In genomic region chr9:91253488-91253887, GRCh38 we compare ENCODE assay signal across 10 cellular contexts.
DNase-seq lines count a peak whose midpoint lies in the region; ATAC-seq and TF ChIP-seq lines count a peak whose summit lies in the region.
"Had no signal": no experiment of that assay in that cellular context is flagged by ENCODE, and none has a peak within 500 bp of the region (broad histone marks: within the 10 kb centered on the region; RNA-seq: fewer than 3 reads in every experiment).

No MANE protein-coding gene starts in this region.

- no peaks in the 10 kb centered on the region for H3K9me3 ChIP-seq in neural progenitor cell (ENCODE audit: low read depth)
- H3K9me3 ChIP-seq: BLaER1 had no signal

- H3K4me1 Mint-ChIP-seq in activated CD8-positive, alpha-beta memory T cell treated with anti-CD3 and anti-CD28 coated beads, Interleukin-2, amount 10 ng/mL, durations not matched to agents 7 days and 5 days = peaks cover 47% of the 10 kb centered on the region
- peaks cover 62% of the 10 kb centered on the region for H3K4me1 Mint-ChIP-seq in activated T-helper 1 cell treated with anti-CD3 and anti-CD28 coated beads, Interleukin-12 subunit alpha, Interleukin-12 subunit beta, Interleukin-2, Interleukin-4 antibody, amounts not matched to agents 30 ng/mL and 10 ng/mL and 1 ng/mL, durations not matched to agents 14 hours and 24 hours and 36 hours (ENCODE audit: low read depth)
- no peaks in the 10 kb centered on the region for H3K4me1 Mint-ChIP-seq in neural progenitor cell
- peaks cover 12% of the 10 kb centered on the region for H3K4me1 Mint-ChIP-seq in stimulated activated memory B cell treated with anti-CD40 and anti-IgM and Interleukin-4, amounts not matched to agents 10 μg/mL and 1 μg/mL and 100 μg/mL, for 72 hours

- no peaks in the 10 kb centered on the region for H3K9me3 Mint-ChIP-seq in activated CD8-positive, alpha-beta memory T cell treated with anti-CD3 and anti-CD28 coated beads, Interleukin-2, amount 10 ng/mL, durations not matched to agents 7 days and 5 days (ENCODE audit: low read depth)
- H3K9me3 Mint-ChIP-seq in activated T-helper 1 cell treated with anti-CD3 and anti-CD28 coated beads, Interleukin-12 subunit alpha, Interleukin-12 subunit beta, Interleukin-2, Interleukin-4 antibody, amounts not matched to agents 30 ng/mL and 10 ng/mL and 1 ng/mL, durations not matched to agents 14 hours and 24 hours and 36 hours = no peaks in the 10 kb centered on the region
- no peaks in the 10 kb centered on the region for H3K9me3 Mint-ChIP-seq in neural progenitor cell
- no peaks in the 10 kb centered on the region for H3K9me3 Mint-ChIP-seq in stimulated activated memory B cell treated with anti-CD40 and anti-IgM and Interleukin-4, amounts not matched to agents 10 μg/mL and 1 μg/mL and 100 μg/mL, for 72 hours

- peaks cover 5% of the 10 kb centered on the region for H3K4me1 ChIP-seq in neural progenitor cell

- peak; percentile 77 for DNase-seq in activated CD8-positive, alpha-beta memory T cell treated with anti-CD3 and anti-CD28 coated beads, Interleukin-2, amount 10 ng/mL, durations not matched to agents 7 days and 5 days
- no peak for DNase-seq in activated CD8-positive, alpha-beta memory T cell treated with anti-CD3 and anti-CD28 coated beads for 24 hours
- peak; percentile 13 for DNase-seq in LHCN-M2 (ENCODE audit: low read depth)
- DNase-seq in activated T-helper 1 cell treated with anti-CD3 and anti-CD28 coated beads, Interleukin-12 subunit alpha, Interleukin-12 subunit beta, Interleukin-2, Interleukin-4 antibody, amounts not matched to agents 30 ng/mL and 10 ng/mL and 1 ng/mL, durations not matched to agents 14 hours and 24 hours and 36 hours (ENCODE audit: low spot score) = peak; percentile 51
- no peak for DNase-seq in neural progenitor cell (ENCODE audit: low spot score)
- no peak for DNase-seq in hippocampal formation (lab: John Stamatoyannopoulos, UW)
- DNase-seq in SIG-M5 (lab: John Stamatoyannopoulos, UW) = no peak
- DNase-seq: NCI-H1417 treated with DMSO at 0.1 percent for 48 hours had no signal

- H3K27me3 Mint-ChIP-seq in activated CD8-positive, alpha-beta memory T cell treated with anti-CD3 and anti-CD28 coated beads, Interleukin-2, amount 10 ng/mL, durations not matched to agents 7 days and 5 days = no peaks in the 10 kb centered on the region
- H3K27me3 Mint-ChIP-seq in activated T-helper 1 cell treated with anti-CD3 and anti-CD28 coated beads, Interleukin-12 subunit alpha, Interleukin-12 subunit beta, Interleukin-2, Interleukin-4 antibody, amounts not matched to agents 30 ng/mL and 10 ng/mL and 1 ng/mL, durations not matched to agents 14 hours and 24 hours and 36 hours (ENCODE audit: insufficient read depth) = no peaks in the 10 kb centered on the region
- H3K27me3 Mint-ChIP-seq in neural progenitor cell (ENCODE audit: insufficient read depth, low read depth) = peaks cover 5% of the 10 kb centered on the region
- no peaks in the 10 kb centered on the region for H3K27me3 Mint-ChIP-seq in stimulated activated memory B cell treated with anti-CD40 and anti-IgM and Interleukin-4, amounts not matched to agents 10 μg/mL and 1 μg/mL and 100 μg/mL, for 72 hours

- ATAC-seq in activated CD8-positive, alpha-beta memory T cell treated with anti-CD3 and anti-CD28 coated beads, Interleukin-2, amount 10 ng/mL, durations not matched to agents 7 days and 5 days = peak; percentile 96
- ATAC-seq in stimulated activated memory B cell treated with anti-CD40 and anti-IgM and Interleukin-4, amounts not matched to agents 10 μg/mL and 1 μg/mL and 100 μg/mL, for 72 hours = no peak

- H3K4me2 ChIP-seq in neural progenitor cell = no peak overlapping the region
- H3K4me2 ChIP-seq: BLaER1 had no signal

- no peak overlapping the region for H3K4me3 Mint-ChIP-seq in activated CD8-positive, alpha-beta memory T cell treated with anti-CD3 and anti-CD28 coated beads, Interleukin-2, amount 10 ng/mL, durations not matched to agents 7 days and 5 days
- no peak overlapping the region for H3K4me3 Mint-ChIP-seq in activated T-helper 1 cell treated with anti-CD3 and anti-CD28 coated beads, Interleukin-12 subunit alpha, Interleukin-12 subunit beta, Interleukin-2, Interleukin-4 antibody, amounts not matched to agents 30 ng/mL and 10 ng/mL and 1 ng/mL, durations not matched to agents 14 hours and 24 hours and 36 hours
- H3K4me3 Mint-ChIP-seq in neural progenitor cell = no peak overlapping the region
- H3K4me3 Mint-ChIP-seq in stimulated activated memory B cell treated with anti-CD40 and anti-IgM and Interleukin-4, amounts not matched to agents 10 μg/mL and 1 μg/mL and 100 μg/mL, for 72 hours = no peak overlapping the region

- H3K36me3 Mint-ChIP-seq in activated CD8-positive, alpha-beta memory T cell treated with anti-CD3 and anti-CD28 coated beads, Interleukin-2, amount 10 ng/mL, durations not matched to agents 7 days and 5 days = peaks cover 12% of the 10 kb centered on the region
- peaks cover 12% of the 10 kb centered on the region for H3K36me3 Mint-ChIP-seq in activated T-helper 1 cell treated with anti-CD3 and anti-CD28 coated beads, Interleukin-12 subunit alpha, Interleukin-12 subunit beta, Interleukin-2, Interleukin-4 antibody, amounts not matched to agents 30 ng/mL and 10 ng/mL and 1 ng/mL, durations not matched to agents 14 hours and 24 hours and 36 hours (ENCODE audit: low read depth)
- peaks cover 1% of the 10 kb centered on the region for H3K36me3 Mint-ChIP-seq in neural progenitor cell
- peaks cover 32% of the 10 kb centered on the region for H3K36me3 Mint-ChIP-seq in stimulated activated memory B cell treated with anti-CD40 and anti-IgM and Interleukin-4, amounts not matched to agents 10 μg/mL and 1 μg/mL and 100 μg/mL, for 72 hours

- H2AFZ ChIP-seq in neural progenitor cell (replicated peaks) = no peak overlapping the region

- CTCF ChIA-PET in activated CD8-positive, alpha-beta memory T cell treated with anti-CD3 and anti-CD28 coated beads, Interleukin-2, amount 10 ng/mL, durations not matched to agents 7 days and 5 days (lab: Charles Lee) = interaction anchor here (0.6 to 4.9 kb wide), 25 partner anchors 8 to 338 kb away, joined by 3 to 18 read pairs (median 4); partner anchors contain the start of gene NFIL3

- intact Hi-C loops in activated T-helper 1 cell treated with anti-CD3 and anti-CD28 coated beads, Interleukin-12 subunit alpha, Interleukin-12 subunit beta, Interleukin-2, Interleukin-4 antibody, amounts not matched to agents 30 ng/mL and 10 ng/mL and 1 ng/mL, durations not matched to agents 14 hours and 24 hours and 36 hours (cut with micrococcal nuclease) = loop anchor here (1.0 kb wide), 5 partner anchors 59 to 216 kb away; no protein-coding TSS in a partner anchor

- H3K27ac Mint-ChIP-seq in activated CD8-positive, alpha-beta memory T cell treated with anti-CD3 and anti-CD28 coated beads, Interleukin-2, amount 10 ng/mL, durations not matched to agents 7 days and 5 days = no peak overlapping the region
- H3K27ac Mint-ChIP-seq in activated T-helper 1 cell treated with anti-CD3 and anti-CD28 coated beads, Interleukin-12 subunit alpha, Interleukin-12 subunit beta, Interleukin-2, Interleukin-4 antibody, amounts not matched to agents 30 ng/mL and 10 ng/mL and 1 ng/mL, durations not matched to agents 14 hours and 24 hours and 36 hours = no peak overlapping the region
- no peak overlapping the region for H3K27ac Mint-ChIP-seq in neural progenitor cell
- no peak overlapping the region for H3K27ac Mint-ChIP-seq in stimulated activated memory B cell treated with anti-CD40 and anti-IgM and Interleukin-4, amounts not matched to agents 10 μg/mL and 1 μg/mL and 100 μg/mL, for 72 hours

- no peaks in the 10 kb centered on the region for H3K36me3 ChIP-seq in neural progenitor cell
- H3K36me3 ChIP-seq: BLaER1 had no signal

- no peak overlapping the region for H3K27ac ChIP-seq in neural progenitor cell
- H3K27ac ChIP-seq: BLaER1 had no signal

- TF ChIP-seq CTCF in neural progenitor cell (IDR thresholded peaks at IDR 0.05) = peak; percentile 25

- no peaks in the 10 kb centered on the region for H3F3A ChIP-seq in neural progenitor cell (ENCODE audit: low read depth)

- H3K27me3 ChIP-seq in neural progenitor cell = no peaks in the 10 kb centered on the region
- H3K27me3 ChIP-seq: BLaER1 had no signal

- H3K79me2 ChIP-seq in neural progenitor cell (ENCODE audit: low read depth) = no peaks in the 10 kb centered on the region

- H4K20me1 ChIP-seq in neural progenitor cell (ENCODE audit: low read depth) = no peaks in the 10 kb centered on the region
- H4K20me1 ChIP-seq: BLaER1 had no signal

- H3K9ac ChIP-seq in neural progenitor cell = no peak overlapping the region
- H3K9ac ChIP-seq: BLaER1 had no signal

- no peak overlapping the region for H3K4me3 ChIP-seq in neural progenitor cell
- H3K4me3 ChIP-seq: BLaER1 had no signal

Comparison
In these comparisons a context has a peak if more than half of its experiments do, and no peak if none do; other contexts are left out.
1. DNase-seq: peak in activated CD8-positive, alpha-beta memory T cell treated with anti-CD3 and anti-CD28 coated beads, Interleukin-2, amount 10 ng/mL, durations not matched to agents 7 days and 5 days (single experiment), LHCN-M2 (single experiment) and activated T-helper 1 cell treated with anti-CD3 and anti-CD28 coated beads, Interleukin-12 subunit alpha, Interleukin-12 subunit beta, Interleukin-2, Interleukin-4 antibody, amounts not matched to agents 30 ng/mL and 10 ng/mL and 1 ng/mL, durations not matched to agents 14 hours and 24 hours and 36 hours (single experiment); none in activated CD8-positive, alpha-beta memory T cell treated with anti-CD3 and anti-CD28 coated beads for 24 hours (single experiment), neural progenitor cell (single experiment), hippocampal formation (0 of 2) and SIG-M5 (single experiment).